20 cellular contexts compared by ENCODE assay signal in genomic region chr7:57201895-57202210, GRCh38.
DNase-seq lines count a peak whose midpoint lies in the region; ATAC-seq, FAIRE-seq and TF ChIP-seq lines count a peak whose summit lies in the region.
"Had no signal": no experiment of that assay in that cellular context is flagged by ENCODE, and none has a peak within 500 bp of the region (broad histone marks: within the 10 kb centered on the region; RNA-seq: fewer than 3 reads in every experiment).

No MANE protein-coding gene starts in this region.

- no peaks in the 10 kb centered on the region for H3K9me2 ChIP-seq in GM23338 (ENCODE audit: insufficient read depth)

- H3K9ac ChIP-seq in kidney (ENCODE audit: low read length in 2 of 2): no peak overlapping the region

- DNase-seq in islet precursor cell: peak; percentile 24
- DNase-seq in kidney: peak; percentile 34
- peak; percentile 15 for DNase-seq in sciatic nerve (ENCODE audit: low spot score)
- peak; percentile 35 for DNase-seq in upper lobe of right lung
- no peak for DNase-seq in GM23338 (ENCODE audit: low spot score)
- no peak for DNase-seq in gastrocnemius medialis
- DNase-seq: ACHN; AML-193; CD4-positive, alpha-beta memory T cell; DMS153; DMS79 treated with DMSO at 0.1 percent for 48 hours; GF-D8; GOT3; H7; HFFc6; IMR-90 had no signal

- no peak overlapping the region for H3K4me3 Mint-ChIP-seq in GM23338
- H3K4me3 Mint-ChIP-seq: CD4-positive, alpha-beta memory T cell; HFFc6 had no signal

- H3K4me1 ChIP-seq in kidney (ENCODE audit: control insufficient read depth in 1 of 2, insufficient read depth in 1 of 2, low read depth in 1 of 2, low read length in 2 of 2) (no peaks in the 10 kb centered on the region), upper lobe of right lung (no peaks in the 10 kb centered on the region), GM23338 (ENCODE audit: insufficient read depth) (no peaks in the 10 kb centered on the region), gastrocnemius medialis (no peaks in the 10 kb centered on the region)

- TF ChIP-seq POLR2A in gastrocnemius medialis (IDR thresholded peaks at IDR 0.05): no peak

- no peak for ATAC-seq in sciatic nerve
- ATAC-seq in upper lobe of right lung: no peak
- ATAC-seq in GM23338: no peak
- no peak for ATAC-seq in gastrocnemius medialis
- ATAC-seq: HCT116 had no signal

- H3K27me3 ChIP-seq in upper lobe of right lung (no peaks in the 10 kb centered on the region), GM23338 (ENCODE audit: insufficient read depth) (no peaks in the 10 kb centered on the region), gastrocnemius medialis (no peaks in the 10 kb centered on the region)

- H3K27me3 Mint-ChIP-seq in GM23338 (ENCODE audit: insufficient read depth, low read depth, poor library complexity): peaks cover 2% of the 10 kb centered on the region
- H3K27me3 Mint-ChIP-seq: CD4-positive, alpha-beta memory T cell had no signal

- H3K9me3 ChIP-seq in kidney (ENCODE audit: control insufficient read depth in 1 of 2, low read length in 2 of 2): peaks cover 5 to 21% of the 10 kb centered on the region in 2 donors
- H3K9me3 ChIP-seq in upper lobe of right lung: peaks cover 6% of the 10 kb centered on the region
- no peaks in the 10 kb centered on the region for H3K9me3 ChIP-seq in gastrocnemius medialis

- no peak overlapping the region for H3K4me2 ChIP-seq in GM23338

- no peak overlapping the region for H2AFZ ChIP-seq in GM23338

- intact Hi-C loops in kidney (cut with DNase I) (no loop called here), sciatic nerve (cut with DNase I) (no loop called here), upper lobe of right lung (cut with DNase I) (no loop called here), gastrocnemius medialis (cut with DNase I; ENCODE audit: low total_unique reads) (no loop called here)

- H3K27ac ChIP-seq in kidney (ENCODE audit: low read depth in 2 of 2, low read length in 2 of 2) (no peak overlapping the region), upper lobe of right lung (no peak overlapping the region), GM23338 (ENCODE audit: low read depth) (no peak overlapping the region), gastrocnemius medialis (no peak overlapping the region)
- H3K27ac ChIP-seq: C4-2B had no signal

- no peaks in the 10 kb centered on the region for H3F3A ChIP-seq in GM23338 (replicated peaks; ENCODE audit: low read depth)

- peaks cover 16% of the 10 kb centered on the region; the same call in 2 of the 3 replicates for H3K36me3 Mint-ChIP-seq in GM23338 (ENCODE audit: low read depth)
- H3K36me3 Mint-ChIP-seq: CD4-positive, alpha-beta memory T cell had no signal

- H3K4me3 ChIP-seq in kidney (ENCODE audit: low read length in 2 of 2) (no peak overlapping the region), upper lobe of right lung (no peak overlapping the region), GM23338 (no peak overlapping the region), gastrocnemius medialis (no peak overlapping the region)

- no peaks in the 10 kb centered on the region for H4K20me1 ChIP-seq in GM23338 (replicated peaks; ENCODE audit: insufficient read depth)

- H3K36me3 ChIP-seq in kidney (ENCODE audit: control insufficient read depth in 1 of 2, insufficient read depth in 2 of 2, low read length in 2 of 2): no peaks in the 10 kb centered on the region
- no peaks in the 10 kb centered on the region for H3K36me3 ChIP-seq in upper lobe of right lung
- 0 out of 2 replicates have a peak, but pooled peaks cover 5% of the 10 kb centered on the region for H3K36me3 ChIP-seq in GM23338 (ENCODE audit: insufficient read depth)
- H3K36me3 ChIP-seq in gastrocnemius medialis: no peaks in the 10 kb centered on the region

- no peak for TF ChIP-seq CTCF in kidney (IDR thresholded peaks at IDR 0.05; ENCODE audit: borderline replicate concordance, extremely low read depth, insufficient read depth)
- no peak for TF ChIP-seq CTCF in upper lobe of right lung (IDR thresholded peaks at IDR 0.05)
- TF ChIP-seq CTCF in GM23338 (conservative IDR thresholded peaks at IDR 0.05; ENCODE audit: low read depth in 2 of 2): no peak
- TF ChIP-seq CTCF in gastrocnemius medialis (IDR thresholded peaks at IDR 0.05 in 4 of 5, conservative IDR thresholded peaks at IDR 0.05 in 1 of 5): no peak

- FAIRE-seq in kidney (lab: Jason Lieb, UNC): no peak
- FAIRE-seq: A204.1, HTR-8/SVneo had no signal

- H3K27ac Mint-ChIP-seq in GM23338: no peak overlapping the region
- H3K27ac Mint-ChIP-seq: CD4-positive, alpha-beta memory T cell; HFFc6 had no signal

- H3K4me1 Mint-ChIP-seq in GM23338: no peaks in the 10 kb centered on the region
- H3K4me1 Mint-ChIP-seq: CD4-positive, alpha-beta memory T cell had no signal

- H3K79me2 ChIP-seq in GM23338 (replicated peaks; ENCODE audit: insufficient read depth): no peaks in the 10 kb centered on the region

- in situ Hi-C loops in gastrocnemius medialis (cut with MboI; ENCODE audit: low sequenced_read_pairs in 4 of 4): no loop called here

- H3K9me3 Mint-ChIP-seq in GM23338: peaks cover 51% of the 10 kb centered on the region

TF ChIP-seq in GM23338, 12 proteins besides CTCF, POLR2A, EP300 and RAD21 (continues in another document):
- TF ChIP-seq CREB1 (CRISPR knock-in tag; IDR thresholded peaks at IDR 0.05; ENCODE audit: low read depth): no peak
- TF ChIP-seq EZH2phosphoT487 (IDR thresholded peaks at IDR 0.05; ENCODE audit: unreplicated experiment): no peak
- no peak for TF ChIP-seq STAT1 (IDR thresholded peaks at IDR 0.05; ENCODE audit: unreplicated experiment)
- TF ChIP-seq ZNF331 (CRISPR knock-in tag; IDR thresholded peaks at IDR 0.05; ENCODE audit: low read depth): no peak
- no peak for TF ChIP-seq EZH2 (IDR thresholded peaks at IDR 0.05; ENCODE audit: low read depth, unreplicated experiment)
- no peak for TF ChIP-seq REST (IDR thresholded peaks at IDR 0.05; ENCODE audit: unreplicated experiment)
- TF ChIP-seq JUNB (IDR thresholded peaks at IDR 0.05; ENCODE audit: unreplicated experiment): no peak
- TF ChIP-seq POLR2AphosphoS5 (IDR thresholded peaks at IDR 0.05; ENCODE audit: low read depth): no peak

Comparison
In these comparisons a context has a peak if more than half of its experiments do, and no peak if none do; other contexts are left out.
1. DNase-seq: peak in islet precursor cell (single experiment), kidney (single experiment), sciatic nerve (single experiment) and upper lobe of right lung (single experiment); none in GM23338 (single experiment) and gastrocnemius medialis (0 of 2).